ENCODE assay signal across 21 cellular contexts in the genomic region with DNA sequence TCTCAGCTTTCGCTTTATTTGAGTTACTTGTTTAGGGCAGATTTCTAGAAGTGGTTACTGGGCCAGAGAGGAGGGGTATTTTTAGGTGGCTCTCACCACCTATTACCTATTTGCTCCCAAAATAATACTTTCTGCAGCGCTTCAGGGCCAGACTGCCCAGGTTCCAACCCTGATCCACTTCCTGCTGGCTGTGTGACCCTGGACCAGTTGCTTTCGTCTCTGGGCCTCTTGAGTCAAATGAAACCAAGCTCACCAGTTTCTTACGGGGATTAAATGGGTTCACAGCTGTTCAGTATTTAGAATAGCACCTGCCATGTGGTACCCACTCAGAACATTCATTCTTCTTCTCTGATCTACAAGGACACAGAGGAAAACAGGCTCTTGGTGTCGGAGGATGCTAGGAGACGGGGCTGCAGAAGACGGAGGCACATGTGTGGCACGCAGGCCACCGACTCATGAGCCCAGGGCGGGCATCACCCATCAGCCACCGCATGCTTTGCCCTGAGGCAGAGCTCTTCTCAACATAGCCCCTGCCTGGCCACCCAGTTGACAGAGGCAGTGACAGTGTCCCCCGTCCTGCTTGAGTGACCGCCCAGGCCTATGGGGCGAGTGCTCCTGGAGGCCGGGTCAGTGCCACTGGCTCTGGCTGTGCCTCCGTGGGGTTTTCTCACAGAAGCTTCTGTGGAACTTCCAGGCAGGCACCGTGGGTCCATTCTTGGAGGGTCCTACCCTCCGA.
A peak's percentile ranks its signal among the peaks of the same experiment; 100 is the strongest.
DNase-seq lines count a peak whose midpoint lies in the region; ATAC-seq lines count a peak whose summit lies in the region.
"Had no signal": no experiment of that assay in that cellular context is flagged by ENCODE, and none has a peak within 500 bp of the region (broad histone marks: within the 10 kb centered on the region; RNA-seq: fewer than 3 reads in every experiment).

No MANE protein-coding gene starts in this region.

- no peak overlapping the region for H3K4me3 Mint-ChIP-seq in activated naive CD4-positive, alpha-beta T cell treated with anti-CD3 and anti-CD28 coated beads, Interleukin-2, amount 50 U/mL, for 24 hours
- no peak overlapping the region for H3K4me3 Mint-ChIP-seq in T-cell
- H3K4me3 Mint-ChIP-seq: T-helper 2 cell treated with Interferon-gamma antibody and Interleukin-4, amounts not matched to agents 5 μg/mL and 100 μg/mL, for 36 hours had no signal

- H3K27ac ChIP-seq in substantia nigra (ENCODE audit: low read depth, low read length, poor library complexity, severe bottlenecking), result peak overlapping the region; percentile 23
- H3K27ac ChIP-seq: body of pancreas, epithelial cell of prostate, transverse colon had no signal

- no peaks in the 10 kb centered on the region for H3K27me3 ChIP-seq in iPS-15b (ENCODE audit: control insufficient read depth, insufficient read depth, low read length)
- H3K27me3 ChIP-seq: body of pancreas, SJCRH30, transverse colon had no signal

- H3K36me3 Mint-ChIP-seq in activated naive CD4-positive, alpha-beta T cell treated with anti-CD3 and anti-CD28 coated beads, Interleukin-2, amount 50 U/mL, for 24 hours, result no peaks in the 10 kb centered on the region
- no peaks in the 10 kb centered on the region for H3K36me3 Mint-ChIP-seq in T-cell

- peaks cover 18% of the 10 kb centered on the region for H3K4me1 ChIP-seq in iPS-15b (ENCODE audit: control insufficient read depth, insufficient read depth, low read length)

- POLR2A ChIA-PET in T-cell (lab: Charles Lee), result interaction anchor here in 1 of 2 donors (0.6 kb wide), 1 partner anchor 230 kb away, joined by 3 read pairs; no protein-coding TSS in a partner anchor

- H3K4me1 Mint-ChIP-seq in activated naive CD4-positive, alpha-beta T cell treated with anti-CD3 and anti-CD28 coated beads, Interleukin-2, amount 50 U/mL, for 24 hours, result peaks cover 58% of the 10 kb centered on the region
- H3K4me1 Mint-ChIP-seq in T-cell, result peaks cover 51 to 66% (median 58%) of the 10 kb centered on the region in 3 donors

- peaks cover 4% of the 10 kb centered on the region for H3K36me3 ChIP-seq in iPS-15b (ENCODE audit: control insufficient read depth, insufficient read depth, low read length)
- H3K36me3 ChIP-seq: SJCRH30, transverse colon had no signal

- peak overlapping the region; percentile 43 for H3K27ac Mint-ChIP-seq in activated naive CD4-positive, alpha-beta T cell treated with anti-CD3 and anti-CD28 coated beads, Interleukin-2, amount 50 U/mL, for 24 hours
- H3K27ac Mint-ChIP-seq in T-cell, result peak overlapping the region; percentile 97 to 98

- H3K9ac ChIP-seq in iPS-15b (ENCODE audit: low read depth, low read length), result peak overlapping the region; percentile 24

- no peak for DNase-seq in activated naive CD4-positive, alpha-beta T cell treated with Interleukin-2 at 50 U/mL for 16 hours
- DNase-seq in T-cell, result no peak
- DNase-seq in substantia nigra (lab: John Stamatoyannopoulos, UW), result no peak
- DNase-seq in NCI-H446 (lab: John Stamatoyannopoulos, UW), result no peak
- DNase-seq in GM03348 (ENCODE audit: low spot score), result no peak
- DNase-seq: activated CD8-positive, alpha-beta memory T cell treated with anti-CD3 and anti-CD28 coated beads, Interleukin-2, amount 50 U/mL, for 4 hours; body of pancreas; Caco-2; foreskin melanocyte; mesendoderm; NCI-H2029; NCI-H526 treated with DMSO at 0.1 percent for 48 hours; stimulated activated CD4-positive, alpha-beta T cell treated with anti-CD3 and anti-CD28 coated beads, Interleukin-12 subunit alpha, Interleukin-12 subunit beta, amount 100 ng/mL, for 4 hours; transverse colon had no signal

- no peak for ATAC-seq in T-cell (replicated peaks in 1 of 4)
- ATAC-seq in GM18498 (IDR thresholded peaks at IDR 0.05; ENCODE audit: unreplicated experiment), result no peak
- ATAC-seq: activated CD4-positive, CD25-positive, alpha-beta regulatory T cell treated with anti-CD3 and anti-CD28 coated beads, Interleukin-2, amount 50 U/mL, for 24 hours; body of pancreas had no signal

- CTCF ChIA-PET in T-cell (lab: Charles Lee), result interaction anchor here in 1 of 2 donors (1.5 kb wide), 1 partner anchor 14 kb away, joined by 3 read pairs; no protein-coding TSS in a partner anchor

- H3K9me3 ChIP-seq in iPS-15b (ENCODE audit: control insufficient read depth, insufficient read depth, low read length), result no peaks in the 10 kb centered on the region
- H3K9me3 ChIP-seq: body of pancreas, Caco-2, SJCRH30, transverse colon had no signal

- no peaks in the 10 kb centered on the region for H3K27me3 Mint-ChIP-seq in activated naive CD4-positive, alpha-beta T cell treated with anti-CD3 and anti-CD28 coated beads, Interleukin-2, amount 50 U/mL, for 24 hours
- H3K27me3 Mint-ChIP-seq in T-cell, result no peaks in the 10 kb centered on the region

- H3K9me3 Mint-ChIP-seq in activated naive CD4-positive, alpha-beta T cell treated with anti-CD3 and anti-CD28 coated beads, Interleukin-2, amount 50 U/mL, for 24 hours, result no peaks in the 10 kb centered on the region
- H3K9me3 Mint-ChIP-seq in T-cell, result no peaks in the 10 kb centered on the region
- H3K9me3 Mint-ChIP-seq: T-helper 2 cell treated with Interferon-gamma antibody and Interleukin-4, amounts not matched to agents 5 μg/mL and 100 μg/mL, for 36 hours had no signal

- no peak overlapping the region for H3K4me3 ChIP-seq in iPS-15b (ENCODE audit: low read depth, low read length)
- H3K4me3 ChIP-seq: body of pancreas, SJCRH30, transverse colon had no signal
